Comparison of ENCODE assay signal across 10 cellular contexts in the genomic region with DNA sequence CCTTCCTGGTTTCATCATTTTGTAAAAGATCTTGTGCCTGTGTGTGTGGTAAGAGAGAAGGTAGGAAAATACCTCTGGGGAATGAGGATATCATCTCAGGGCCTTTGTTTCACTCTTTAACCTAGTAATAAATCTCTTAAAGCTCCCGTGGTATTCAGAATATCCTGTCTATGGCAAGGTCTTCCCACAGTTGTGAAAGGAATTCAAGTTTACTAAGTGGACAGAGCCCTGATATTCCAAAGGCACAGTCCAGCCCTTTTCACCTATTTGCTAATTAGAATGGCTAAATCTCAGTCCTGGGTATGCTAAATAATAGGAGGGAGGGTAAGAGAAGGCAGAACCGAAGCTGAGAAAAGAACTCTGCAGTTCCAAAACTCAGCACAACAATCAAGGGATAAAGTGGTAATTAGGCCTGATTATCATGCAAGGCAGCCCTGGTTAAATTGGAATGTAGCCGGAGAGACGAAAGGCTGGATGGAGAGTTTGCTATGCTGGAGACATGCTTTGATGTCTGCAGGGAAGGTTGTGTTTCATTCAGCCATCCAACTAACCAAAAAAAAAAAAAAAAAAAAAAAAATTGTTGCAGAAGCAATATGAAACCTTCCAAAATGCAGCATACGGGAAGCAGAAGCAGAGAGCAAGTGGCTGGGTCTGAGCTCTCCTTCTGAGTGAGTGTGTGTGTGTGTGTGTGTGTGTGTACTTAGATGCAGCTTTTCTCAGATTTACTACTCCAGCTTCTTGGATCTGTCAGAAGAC. TPM values are rescaled to one million over a fixed set of nuclear protein-coding genes. Genes with fewer than 3 reads are reported as not detected.
A peak's percentile ranks its signal among the peaks of the same experiment; 100 is the strongest.
DNase-seq lines count a peak whose midpoint lies in the region; ATAC-seq and TF ChIP-seq lines count a peak whose summit lies in the region.
"Had no signal": no experiment of that assay in that cellular context is flagged by ENCODE, and none has a peak within 500 bp of the region (broad histone marks: within the 10 kb centered on the region; RNA-seq: fewer than 3 reads in every experiment).

No MANE protein-coding gene starts in this region.

- no peaks in the 10 kb centered on the region for H3K27me3 ChIP-seq in SJSA1 (replicated peaks)
- H3K27me3 ChIP-seq in skeletal muscle tissue (ENCODE audit: control insufficient read depth in 3 of 3, insufficient read depth in 3 of 3, low read length in 3 of 3): no peaks in the 10 kb centered on the region
- H3K27me3 ChIP-seq: BLaER1, dorsolateral prefrontal cortex had no signal

- ATAC-seq in HG03432 (IDR thresholded peaks at IDR 0.05; ENCODE audit: unreplicated experiment) (no peak), GM21529 (IDR thresholded peaks at IDR 0.05; ENCODE audit: unreplicated experiment) (no peak)

- H3K4me3 ChIP-seq in SJSA1: no peak overlapping the region
- H3K4me3 ChIP-seq in fibroblast of the aortic adventitia (ENCODE audit: low read depth, low read length): no peak overlapping the region
- no peak overlapping the region for H3K4me3 ChIP-seq in skeletal muscle tissue (ENCODE audit: low read length in 3 of 3)
- H3K4me3 ChIP-seq: BLaER1 had no signal

- no peak for TF ChIP-seq CTCF in fibroblast of the aortic adventitia (IDR thresholded peaks at IDR 0.05; ENCODE audit: insufficient read depth, low read length)

- H3K9me3 ChIP-seq in SJSA1 (replicated peaks) (no peaks in the 10 kb centered on the region), skeletal muscle tissue (ENCODE audit: control insufficient read depth in 3 of 3, low read length in 3 of 3) (no peaks in the 10 kb centered on the region)
- H3K9me3 ChIP-seq: BLaER1 had no signal

- H3K27ac ChIP-seq in SJSA1 (peak overlapping the region; percentile 83), skeletal muscle tissue (ENCODE audit: low read depth, low read length) (peak overlapping the region; percentile 45)
- H3K27ac ChIP-seq: BLaER1 had no signal

- peaks cover 82% of the 10 kb centered on the region for H3K4me1 ChIP-seq in SJSA1 (replicated peaks)
- peaks cover 5 to 13% (median 11%) of the 10 kb centered on the region in 3 donors for H3K4me1 ChIP-seq in skeletal muscle tissue (ENCODE audit: control insufficient read depth in 3 of 3, insufficient read depth in 3 of 3, low read length in 3 of 3)

- no peaks in the 10 kb centered on the region for H3K9me3 Mint-ChIP-seq in activated CD4-positive, alpha-beta T cell treated with anti-CD3 and anti-CD28 coated beads, Interleukin-2, amount 10 ng/mL, durations not matched to agents 24 days and 14 days

- intact Hi-C loops in activated CD4-positive, alpha-beta T cell treated with anti-CD3 and anti-CD28 coated beads, Interleukin-2, amount 10 ng/mL, durations not matched to agents 24 days and 14 days (cut with micrococcal nuclease): no loop called here

- peaks cover 36% of the 10 kb centered on the region for H3K4me1 Mint-ChIP-seq in activated CD4-positive, alpha-beta T cell treated with anti-CD3 and anti-CD28 coated beads, Interleukin-2, amount 10 ng/mL, durations not matched to agents 24 days and 14 days

- H3K4me3 Mint-ChIP-seq in activated CD4-positive, alpha-beta T cell treated with anti-CD3 and anti-CD28 coated beads, Interleukin-2, amount 10 ng/mL, durations not matched to agents 24 days and 14 days: no peak overlapping the region

- H3K9ac ChIP-seq in skeletal muscle tissue (ENCODE audit: low read depth in 1 of 3, low read length in 3 of 3): no peak overlapping the region
- H3K9ac ChIP-seq: BLaER1 had no signal

- H3K27me3 Mint-ChIP-seq in activated CD4-positive, alpha-beta T cell treated with anti-CD3 and anti-CD28 coated beads, Interleukin-2, amount 10 ng/mL, durations not matched to agents 24 days and 14 days: no peaks in the 10 kb centered on the region

- no peak for DNase-seq in activated CD4-positive, alpha-beta T cell treated with anti-CD3 and anti-CD28 coated beads, Interleukin-2, amount 10 ng/mL, durations not matched to agents 24 days and 14 days
- no peak for DNase-seq in activated CD4-positive, alpha-beta T cell treated with anti-CD3 and anti-CD28 coated beads, Interleukin-2, amount 50 U/mL, for 1 hour
- DNase-seq in SJSA1 (ENCODE audit: low read depth in 1 of 2, low spot score in 2 of 2): peak in 1 of 2 experiments; percentile 62
- peak; percentile 77 for DNase-seq in fibroblast of the aortic adventitia (ENCODE audit: low read depth)
- DNase-seq in AML-193 (lab: John Stamatoyannopoulos, UW): no peak

- H3K36me3 ChIP-seq in SJSA1 (no peaks in the 10 kb centered on the region), skeletal muscle tissue (ENCODE audit: control insufficient read depth in 3 of 3, insufficient read depth in 3 of 3, low read length in 3 of 3) (no peaks in the 10 kb centered on the region)
- H3K36me3 ChIP-seq: BLaER1 had no signal

- H3K36me3 Mint-ChIP-seq in activated CD4-positive, alpha-beta T cell treated with anti-CD3 and anti-CD28 coated beads, Interleukin-2, amount 10 ng/mL, durations not matched to agents 24 days and 14 days (ENCODE audit: low read depth): no peaks in the 10 kb centered on the region

- H3K27ac Mint-ChIP-seq in activated CD4-positive, alpha-beta T cell treated with anti-CD3 and anti-CD28 coated beads, Interleukin-2, amount 10 ng/mL, durations not matched to agents 24 days and 14 days: peak overlapping the region; percentile 73

RNA-seq across cellular contexts. Expression of gene PIM1, which starts 28.5 kb away (rescaled TPM):
- total RNA-seq in activated CD4-positive, alpha-beta T cell treated with anti-CD3 and anti-CD28 coated beads, Interleukin-2, amount 10 ng/mL, durations not matched to agents 24 days and 14 days: 153 and 158 TPM in 2 replicates
- 41.4 and 49.8 TPM in 2 replicates for total RNA-seq in SJSA1 (2014; rRNA removed; shearing (Covaris generic))
- total RNA-seq in fibroblast of the aortic adventitia (ENCODE audit: low replicate concordance): 8.7 and 19.3 TPM in 2 replicates
- 20.4 TPM for total RNA-seq in skeletal muscle tissue
